Comparison of ENCODE assay signal across 1 cellular context in the genomic region with DNA sequence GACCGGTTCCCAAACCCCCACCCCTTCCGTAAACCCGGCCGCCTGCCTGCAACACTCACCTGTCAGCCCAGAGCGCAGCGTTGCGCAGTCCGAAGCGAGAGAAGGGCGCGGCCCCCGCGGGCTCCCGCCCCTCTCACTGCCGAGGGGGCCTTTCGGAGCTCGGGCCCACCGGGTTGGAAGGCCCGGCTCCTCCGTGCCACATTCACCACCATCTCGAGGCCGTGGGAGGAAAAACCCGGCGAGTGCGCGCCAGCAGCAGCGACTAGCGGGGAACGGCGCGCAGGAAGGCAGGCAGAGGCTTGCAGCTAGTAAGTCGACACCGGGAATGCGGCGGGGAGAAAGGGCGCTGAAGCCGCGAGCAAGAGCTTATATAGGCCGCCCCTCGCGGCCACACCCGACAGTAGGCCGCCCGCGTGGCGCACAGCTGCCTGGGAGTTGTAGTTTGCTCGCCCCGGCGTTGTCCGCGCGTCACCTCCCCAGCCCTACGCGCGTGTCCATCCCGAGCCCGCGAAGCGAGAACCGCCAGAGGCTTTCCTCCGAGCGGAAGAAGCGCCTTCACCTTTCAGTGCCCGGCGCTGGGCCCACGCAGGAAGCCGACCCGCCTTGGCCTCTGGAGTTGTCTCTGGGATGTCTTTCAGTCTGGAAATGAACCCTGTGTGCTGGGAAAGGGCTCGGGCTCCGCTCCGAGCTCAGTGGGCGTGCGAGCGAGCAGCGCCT.
TF ChIP-seq lines count a peak whose summit lies in the region.

No MANE protein-coding gene starts in this region.

TF ChIP-seq in HepG2, 621 proteins besides CTCF, POLR2A, EP300 and RAD21 (continued from another document and continues in another):
- TF ChIP-seq, protein P1, sequence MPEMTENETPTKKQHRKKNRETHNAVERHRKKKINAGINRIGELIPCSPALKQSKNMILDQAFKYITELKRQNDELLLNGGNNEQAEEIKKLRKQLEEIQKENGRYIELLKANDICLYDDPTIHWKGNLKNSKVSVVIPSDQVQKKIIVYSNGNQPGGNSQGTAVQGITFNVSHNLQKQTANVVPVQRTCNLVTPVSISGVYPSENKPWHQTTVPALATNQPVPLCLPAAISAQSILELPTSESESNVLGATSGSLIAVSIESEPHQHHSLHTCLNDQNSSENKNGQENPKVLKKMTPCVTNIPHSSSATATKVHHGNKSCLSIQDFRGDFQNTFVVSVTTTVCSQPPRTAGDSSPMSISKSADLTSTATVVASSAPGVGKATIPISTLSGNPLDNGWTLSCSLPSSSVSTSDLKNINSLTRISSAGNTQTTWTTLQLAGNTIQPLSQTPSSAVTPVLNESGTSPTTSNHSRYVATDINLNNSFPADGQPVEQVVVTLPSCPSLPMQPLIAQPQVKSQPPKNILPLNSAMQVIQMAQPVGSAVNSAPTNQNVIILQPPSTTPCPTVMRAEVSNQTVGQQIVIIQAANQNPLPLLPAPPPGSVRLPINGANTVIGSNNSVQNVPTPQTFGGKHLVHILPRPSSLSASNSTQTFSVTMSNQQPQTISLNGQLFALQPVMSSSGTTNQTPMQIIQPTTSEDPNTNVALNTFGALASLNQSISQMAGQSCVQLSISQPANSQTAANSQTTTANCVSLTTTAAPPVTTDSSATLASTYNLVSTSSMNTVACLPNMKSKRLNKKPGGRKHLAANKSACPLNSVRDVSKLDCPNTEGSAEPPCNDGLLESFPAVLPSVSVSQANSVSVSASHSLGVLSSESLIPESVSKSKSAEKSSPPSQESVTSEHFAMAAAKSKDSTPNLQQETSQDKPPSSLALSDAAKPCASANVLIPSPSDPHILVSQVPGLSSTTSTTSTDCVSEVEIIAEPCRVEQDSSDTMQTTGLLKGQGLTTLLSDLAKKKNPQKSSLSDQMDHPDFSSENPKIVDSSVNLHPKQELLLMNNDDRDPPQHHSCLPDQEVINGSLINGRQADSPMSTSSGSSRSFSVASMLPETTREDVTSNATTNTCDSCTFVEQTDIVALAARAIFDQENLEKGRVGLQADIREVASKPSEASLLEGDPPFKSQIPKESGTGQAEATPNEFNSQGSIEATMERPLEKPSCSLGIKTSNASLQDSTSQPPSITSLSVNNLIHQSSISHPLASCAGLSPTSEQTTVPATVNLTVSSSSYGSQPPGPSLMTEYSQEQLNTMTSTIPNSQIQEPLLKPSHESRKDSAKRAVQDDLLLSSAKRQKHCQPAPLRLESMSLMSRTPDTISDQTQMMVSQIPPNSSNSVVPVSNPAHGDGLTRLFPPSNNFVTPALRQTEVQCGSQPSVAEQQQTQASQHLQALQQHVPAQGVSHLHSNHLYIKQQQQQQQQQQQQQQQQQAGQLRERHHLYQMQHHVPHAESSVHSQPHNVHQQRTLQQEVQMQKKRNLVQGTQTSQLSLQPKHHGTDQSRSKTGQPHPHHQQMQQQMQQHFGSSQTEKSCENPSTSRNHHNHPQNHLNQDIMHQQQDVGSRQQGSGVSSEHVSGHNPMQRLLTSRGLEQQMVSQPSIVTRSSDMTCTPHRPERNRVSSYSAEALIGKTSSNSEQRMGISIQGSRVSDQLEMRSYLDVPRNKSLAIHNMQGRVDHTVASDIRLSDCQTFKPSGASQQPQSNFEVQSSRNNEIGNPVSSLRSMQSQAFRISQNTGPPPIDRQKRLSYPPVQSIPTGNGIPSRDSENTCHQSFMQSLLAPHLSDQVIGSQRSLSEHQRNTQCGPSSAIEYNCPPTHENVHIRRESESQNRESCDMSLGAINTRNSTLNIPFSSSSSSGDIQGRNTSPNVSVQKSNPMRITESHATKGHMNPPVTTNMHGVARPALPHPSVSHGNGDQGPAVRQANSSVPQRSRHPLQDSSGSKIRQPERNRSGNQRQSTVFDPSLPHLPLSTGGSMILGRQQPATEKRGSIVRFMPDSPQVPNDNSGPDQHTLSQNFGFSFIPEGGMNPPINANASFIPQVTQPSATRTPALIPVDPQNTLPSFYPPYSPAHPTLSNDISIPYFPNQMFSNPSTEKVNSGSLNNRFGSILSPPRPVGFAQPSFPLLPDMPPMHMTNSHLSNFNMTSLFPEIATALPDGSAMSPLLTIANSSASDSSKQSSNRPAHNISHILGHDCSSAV (CRISPR knock-in tag; IDR thresholded peaks at IDR 0.05; ENCODE audit: borderline replicate concordance), result no peak
- TF ChIP-seq NCOA2 (CRISPR knock-in tag; IDR thresholded peaks at IDR 0.05) (peak; percentile 39; the same call in 1 of the 2 replicates), BRCA1 (CRISPR knock-in tag; IDR thresholded peaks at IDR 0.05) (peak; percentile 69), ZNF75D (CRISPR knock-in tag; IDR thresholded peaks at IDR 0.05; ENCODE audit: borderline replicate concordance) (0 out of 2 replicates have a peak, but pooled peaks have one; percentile 32), POLR2AphosphoS5 (IDR thresholded peaks at IDR 0.05; ENCODE audit: low read depth, low read length) (peak; percentile 100), RFXANK (CRISPR knock-in tag; IDR thresholded peaks at IDR 0.05) (peak; percentile 55; the same call in 1 of the 2 replicates), ZBTB21 (CRISPR knock-in tag; IDR thresholded peaks at IDR 0.05) (peak; percentile 46; the same call in 1 of the 2 replicates), ZNF136 (CRISPR knock-in tag; IDR thresholded peaks at IDR 0.05; ENCODE audit: low read depth) (0 out of 2 replicates have a peak, but pooled peaks have one; percentile 72), ZNF143 (CRISPR knock-in tag; IDR thresholded peaks at IDR 0.05) (peak; percentile 98), PRPF4 (IDR thresholded peaks at IDR 0.05; ENCODE audit: low read depth, low read length, poor library complexity, severe bottlenecking) (no peak), TEAD3 (CRISPR knock-in tag; optimal IDR thresholded peaks at IDR 0.05; ENCODE audit: borderline replicate concordance) (peak; percentile 59), ZNF615 (CRISPR knock-in tag; IDR thresholded peaks at IDR 0.05; ENCODE audit: borderline replicate concordance) (peak; percentile 94; the same call in 1 of the 2 replicates), ZNF569 (CRISPR knock-in tag; IDR thresholded peaks at IDR 0.05; ENCODE audit: borderline replicate concordance) (no peak), NCOA5 (CRISPR knock-in tag; IDR thresholded peaks at IDR 0.05) (no peak), ZNF616 (CRISPR knock-in tag; IDR thresholded peaks at IDR 0.05; ENCODE audit: low read depth) (peak; percentile 73; the same call in 1 of the 2 replicates), SOX13 (IDR thresholded peaks at IDR 0.05) (peak; percentile 41; the same call in 1 of the 2 replicates), SOX13 (CRISPR knock-in tag; conservative IDR thresholded peaks at IDR 0.05 in 1 of 2, IDR thresholded peaks at IDR 0.05 in 1 of 2) (peak in 1 of 2 experiments; percentile 57; a peak in 2 of 4 replicates), ZNF776 (CRISPR knock-in tag; IDR thresholded peaks at IDR 0.05) (no peak), ZNF577 (CRISPR knock-in tag; IDR thresholded peaks at IDR 0.05; ENCODE audit: borderline replicate concordance, low read depth) (peak; percentile 53; the same call in 1 of the 2 replicates), MYC (CRISPR knock-in tag; IDR thresholded peaks at IDR 0.05; ENCODE audit: borderline replicate concordance) (peak; percentile 96), RCOR2 (CRISPR knock-in tag; IDR thresholded peaks at IDR 0.05) (no peak), ZSCAN12 (CRISPR knock-in tag; IDR thresholded peaks at IDR 0.05) (no peak), NAIF1 (CRISPR knock-in tag; IDR thresholded peaks at IDR 0.05; ENCODE audit: borderline replicate concordance) (peak; percentile 89; the same call in 1 of the 2 replicates), ONECUT2 (CRISPR knock-in tag; IDR thresholded peaks at IDR 0.05) (no peak), ZFY (CRISPR knock-in tag; IDR thresholded peaks at IDR 0.05) (peak; percentile 96), ZNF652 (CRISPR knock-in tag; IDR thresholded peaks at IDR 0.05; ENCODE audit: borderline replicate concordance, low read depth) (no peak), MEIS2 (CRISPR knock-in tag; IDR thresholded peaks at IDR 0.05) (peak; percentile 73; the same call in 1 of the 2 replicates), PPARG (CRISPR knock-in tag; conservative IDR thresholded peaks at IDR 0.05) (0 out of 2 replicates have a peak, but pooled peaks have one; percentile 18), SIX1 (CRISPR knock-in tag; IDR thresholded peaks at IDR 0.05; ENCODE audit: borderline replicate concordance) (peak; percentile 61; the same call in 1 of the 2 replicates), ZNF205 (CRISPR knock-in tag; IDR thresholded peaks at IDR 0.05) (peak; percentile 37; the same call in 1 of the 2 replicates)
- TF ChIP-seq, protein P2, sequence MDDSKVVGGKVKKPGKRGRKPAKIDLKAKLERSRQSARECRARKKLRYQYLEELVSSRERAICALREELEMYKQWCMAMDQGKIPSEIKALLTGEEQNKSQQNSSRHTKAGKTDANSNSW (CRISPR knock-in tag; IDR thresholded peaks at IDR 0.05; ENCODE audit: borderline replicate concordance), result peak; percentile 89; the same call in 1 of the 2 replicates
- TF ChIP-seq, protein P3, sequence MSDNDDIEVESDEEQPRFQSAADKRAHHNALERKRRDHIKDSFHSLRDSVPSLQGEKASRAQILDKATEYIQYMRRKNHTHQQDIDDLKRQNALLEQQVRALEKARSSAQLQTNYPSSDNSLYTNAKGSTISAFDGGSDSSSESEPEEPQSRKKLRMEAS (IDR thresholded peaks at IDR 0.05), result peak; percentile 90
- TF ChIP-seq, protein P4, sequence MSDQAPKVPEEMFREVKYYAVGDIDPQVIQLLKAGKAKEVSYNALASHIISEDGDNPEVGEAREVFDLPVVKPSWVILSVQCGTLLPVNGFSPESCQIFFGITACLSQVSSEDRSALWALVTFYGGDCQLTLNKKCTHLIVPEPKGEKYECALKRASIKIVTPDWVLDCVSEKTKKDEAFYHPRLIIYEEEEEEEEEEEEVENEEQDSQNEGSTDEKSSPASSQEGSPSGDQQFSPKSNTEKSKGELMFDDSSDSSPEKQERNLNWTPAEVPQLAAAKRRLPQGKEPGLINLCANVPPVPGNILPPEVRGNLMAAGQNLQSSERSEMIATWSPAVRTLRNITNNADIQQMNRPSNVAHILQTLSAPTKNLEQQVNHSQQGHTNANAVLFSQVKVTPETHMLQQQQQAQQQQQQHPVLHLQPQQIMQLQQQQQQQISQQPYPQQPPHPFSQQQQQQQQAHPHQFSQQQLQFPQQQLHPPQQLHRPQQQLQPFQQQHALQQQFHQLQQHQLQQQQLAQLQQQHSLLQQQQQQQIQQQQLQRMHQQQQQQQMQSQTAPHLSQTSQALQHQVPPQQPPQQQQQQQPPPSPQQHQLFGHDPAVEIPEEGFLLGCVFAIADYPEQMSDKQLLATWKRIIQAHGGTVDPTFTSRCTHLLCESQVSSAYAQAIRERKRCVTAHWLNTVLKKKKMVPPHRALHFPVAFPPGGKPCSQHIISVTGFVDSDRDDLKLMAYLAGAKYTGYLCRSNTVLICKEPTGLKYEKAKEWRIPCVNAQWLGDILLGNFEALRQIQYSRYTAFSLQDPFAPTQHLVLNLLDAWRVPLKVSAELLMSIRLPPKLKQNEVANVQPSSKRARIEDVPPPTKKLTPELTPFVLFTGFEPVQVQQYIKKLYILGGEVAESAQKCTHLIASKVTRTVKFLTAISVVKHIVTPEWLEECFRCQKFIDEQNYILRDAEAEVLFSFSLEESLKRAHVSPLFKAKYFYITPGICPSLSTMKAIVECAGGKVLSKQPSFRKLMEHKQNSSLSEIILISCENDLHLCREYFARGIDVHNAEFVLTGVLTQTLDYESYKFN (CRISPR knock-in tag; conservative IDR thresholded peaks at IDR 0.05), result peak; percentile 64
- TF ChIP-seq, protein P5, sequence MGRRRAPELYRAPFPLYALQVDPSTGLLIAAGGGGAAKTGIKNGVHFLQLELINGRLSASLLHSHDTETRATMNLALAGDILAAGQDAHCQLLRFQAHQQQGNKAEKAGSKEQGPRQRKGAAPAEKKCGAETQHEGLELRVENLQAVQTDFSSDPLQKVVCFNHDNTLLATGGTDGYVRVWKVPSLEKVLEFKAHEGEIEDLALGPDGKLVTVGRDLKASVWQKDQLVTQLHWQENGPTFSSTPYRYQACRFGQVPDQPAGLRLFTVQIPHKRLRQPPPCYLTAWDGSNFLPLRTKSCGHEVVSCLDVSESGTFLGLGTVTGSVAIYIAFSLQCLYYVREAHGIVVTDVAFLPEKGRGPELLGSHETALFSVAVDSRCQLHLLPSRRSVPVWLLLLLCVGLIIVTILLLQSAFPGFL (CRISPR knock-in tag; IDR thresholded peaks at IDR 0.05), result peak; percentile 68; the same call in 1 of the 2 replicates
- TF ChIP-seq, protein P6, sequence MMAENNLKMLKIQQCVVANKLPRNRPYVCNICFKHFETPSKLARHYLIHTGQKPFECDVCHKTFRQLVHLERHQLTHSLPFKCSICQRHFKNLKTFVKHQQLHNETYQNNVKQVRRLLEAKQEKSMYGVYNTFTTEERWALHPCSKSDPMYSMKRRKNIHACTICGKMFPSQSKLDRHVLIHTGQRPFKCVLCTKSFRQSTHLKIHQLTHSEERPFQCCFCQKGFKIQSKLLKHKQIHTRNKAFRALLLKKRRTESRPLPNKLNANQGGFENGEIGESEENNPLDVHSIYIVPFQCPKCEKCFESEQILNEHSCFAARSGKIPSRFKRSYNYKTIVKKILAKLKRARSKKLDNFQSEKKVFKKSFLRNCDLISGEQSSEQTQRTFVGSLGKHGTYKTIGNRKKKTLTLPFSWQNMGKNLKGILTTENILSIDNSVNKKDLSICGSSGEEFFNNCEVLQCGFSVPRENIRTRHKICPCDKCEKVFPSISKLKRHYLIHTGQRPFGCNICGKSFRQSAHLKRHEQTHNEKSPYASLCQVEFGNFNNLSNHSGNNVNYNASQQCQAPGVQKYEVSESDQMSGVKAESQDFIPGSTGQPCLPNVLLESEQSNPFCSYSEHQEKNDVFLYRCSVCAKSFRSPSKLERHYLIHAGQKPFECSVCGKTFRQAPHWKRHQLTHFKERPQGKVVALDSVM (CRISPR knock-in tag; IDR thresholded peaks at IDR 0.05), result peak; percentile 74
- TF ChIP-seq, protein P7, sequence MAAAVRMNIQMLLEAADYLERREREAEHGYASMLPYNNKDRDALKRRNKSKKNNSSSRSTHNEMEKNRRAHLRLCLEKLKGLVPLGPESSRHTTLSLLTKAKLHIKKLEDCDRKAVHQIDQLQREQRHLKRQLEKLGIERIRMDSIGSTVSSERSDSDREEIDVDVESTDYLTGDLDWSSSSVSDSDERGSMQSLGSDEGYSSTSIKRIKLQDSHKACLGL (CRISPR knock-in tag; IDR thresholded peaks at IDR 0.05), result peak; percentile 89
- TF ChIP-seq, protein P8, sequence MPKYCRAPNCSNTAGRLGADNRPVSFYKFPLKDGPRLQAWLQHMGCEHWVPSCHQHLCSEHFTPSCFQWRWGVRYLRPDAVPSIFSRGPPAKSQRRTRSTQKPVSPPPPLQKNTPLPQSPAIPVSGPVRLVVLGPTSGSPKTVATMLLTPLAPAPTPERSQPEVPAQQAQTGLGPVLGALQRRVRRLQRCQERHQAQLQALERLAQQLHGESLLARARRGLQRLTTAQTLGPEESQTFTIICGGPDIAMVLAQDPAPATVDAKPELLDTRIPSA (CRISPR knock-in tag; IDR thresholded peaks at IDR 0.05; ENCODE audit: borderline replicate concordance), result 0 out of 2 replicates have a peak, but pooled peaks have one; percentile 3
- TF ChIP-seq, protein P9, sequence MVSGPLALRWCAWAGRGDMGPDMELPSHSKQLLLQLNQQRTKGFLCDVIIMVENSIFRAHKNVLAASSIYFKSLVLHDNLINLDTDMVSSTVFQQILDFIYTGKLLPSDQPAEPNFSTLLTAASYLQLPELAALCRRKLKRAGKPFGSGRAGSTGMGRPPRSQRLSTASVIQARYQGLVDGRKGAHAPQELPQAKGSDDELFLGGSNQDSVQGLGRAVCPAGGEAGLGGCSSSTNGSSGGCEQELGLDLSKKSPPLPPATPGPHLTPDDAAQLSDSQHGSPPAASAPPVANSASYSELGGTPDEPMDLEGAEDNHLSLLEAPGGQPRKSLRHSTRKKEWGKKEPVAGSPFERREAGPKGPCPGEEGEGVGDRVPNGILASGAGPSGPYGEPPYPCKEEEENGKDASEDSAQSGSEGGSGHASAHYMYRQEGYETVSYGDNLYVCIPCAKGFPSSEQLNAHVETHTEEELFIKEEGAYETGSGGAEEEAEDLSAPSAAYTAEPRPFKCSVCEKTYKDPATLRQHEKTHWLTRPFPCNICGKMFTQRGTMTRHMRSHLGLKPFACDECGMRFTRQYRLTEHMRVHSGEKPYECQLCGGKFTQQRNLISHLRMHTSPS (CRISPR knock-in tag; IDR thresholded peaks at IDR 0.05; ENCODE audit: low read depth), result peak; percentile 45
